ENCODE assay signal across 8 cellular contexts in genomic region chr1:204505674-204506073, GRCh38. TPM values are rescaled to one million over a fixed set of nuclear protein-coding genes. Genes with fewer than 3 reads are reported as not detected.
DNase-seq lines count a peak whose midpoint lies in the region; ATAC-seq and TF ChIP-seq lines count a peak whose summit lies in the region.

No MANE protein-coding gene starts in this region.

- H3K36me3 ChIP-seq in GM06990 (ENCODE audit: control insufficient read depth, insufficient read depth, low read length), result no peaks in the 10 kb centered on the region
- H3K36me3 ChIP-seq in Panc1 (ENCODE audit: control insufficient read depth, insufficient read depth, low read length), result no peaks in the 10 kb centered on the region
- H3K36me3 ChIP-seq in rectal smooth muscle tissue (ENCODE audit: control insufficient read depth, insufficient read depth, low read length), result no peaks in the 10 kb centered on the region

- TF ChIP-seq POLR2A in GM18505 (IDR thresholded peaks at IDR 0.05; ENCODE audit: borderline replicate concordance, extremely low read depth, insufficient read depth, insufficient read length), result no peak

- H3K4me1 ChIP-seq in Panc1 (ENCODE audit: control insufficient read depth, insufficient read depth, low read length) (peaks cover 3% of the 10 kb centered on the region; the same call in 1 of the 2 replicates), rectal smooth muscle tissue (ENCODE audit: control insufficient read depth, insufficient read depth, low read length) (no peaks in the 10 kb centered on the region)

- intact Hi-C loops in Panc1 (cut with micrococcal nuclease; ENCODE audit: unreplicated experiment), result no loop called here

- POLR2A ChIA-PET in Panc1 (lab: Charles Lee), result interaction anchor here (0.5 to 1.8 kb wide), 2 partner anchors 10 to 307 kb away, joined by 3 to 20 read pairs; partner anchors contain the start of gene MDM4

- H3K4me3 ChIP-seq in GM06990 (replicated peaks; ENCODE audit: low read depth, low read length), result peak overlapping the region; percentile 46; the same call in 1 of the 2 replicates
- peak overlapping the region; percentile 57 to 63 for H3K4me3 ChIP-seq in Panc1 (ENCODE audit: low read depth in 2 of 2, low read length in 2 of 2)
- peak overlapping the region; percentile 74 for H3K4me3 ChIP-seq in rectal smooth muscle tissue (ENCODE audit: low read length)

- no peaks in the 10 kb centered on the region for H3K9me3 ChIP-seq in Panc1 (ENCODE audit: control insufficient read depth, insufficient read depth, low read depth, low read length)

- BruUV-seq in Panc1 (replicated peaks; lab: Mats Ljungman, UMichigan), result no TSS peak

- TF ChIP-seq CTCF in GM06990 (IDR thresholded peaks at IDR 0.05; ENCODE audit: insufficient read depth, low read length, poor library complexity, severe bottlenecking), result no peak
- no peak for TF ChIP-seq CTCF in Panc1 (IDR thresholded peaks at IDR 0.05)

- ATAC-seq in Panc1 (no peak), GM18505 (IDR thresholded peaks at IDR 0.05; ENCODE audit: unreplicated experiment) (no peak)

- DNase-seq in GM06990 (ENCODE audit: extremely low read depth, insufficient read length) (no peak), Panc1 (ENCODE audit: low read depth, low spot score) (no peak), epithelial cell of prostate (ENCODE audit: low read depth, low spot score) (no peak), putamen (ENCODE audit: low spot score) (no peak), NCI-H526 (lab: John Stamatoyannopoulos, UW) (no peak), AG08396 (ENCODE audit: low spot score) (no peak)

- peak overlapping the region; percentile 63; the same call in 1 of the 2 replicates for H3K27ac ChIP-seq in Panc1 (ENCODE audit: low read length)
- peak overlapping the region; percentile 88 for H3K27ac ChIP-seq in epithelial cell of prostate
- peak overlapping the region; percentile 86 for H3K27ac ChIP-seq in rectal smooth muscle tissue (ENCODE audit: low read depth, low read length)

- no peaks in the 10 kb centered on the region for H3K27me3 ChIP-seq in GM06990 (replicated peaks; ENCODE audit: control insufficient read depth, insufficient read depth, low read length)
- no peaks in the 10 kb centered on the region for H3K27me3 ChIP-seq in Panc1 (ENCODE audit: control insufficient read depth, insufficient read depth, low read length)
- H3K27me3 ChIP-seq in rectal smooth muscle tissue (ENCODE audit: control insufficient read depth, insufficient read depth, low read length), result no peaks in the 10 kb centered on the region

- H3K9ac ChIP-seq in rectal smooth muscle tissue (ENCODE audit: low read length), result no peak overlapping the region

- in situ Hi-C loops in Panc1 (cut with HindIII; ENCODE audit: low pct_unique_long_range_greater_than_20kb, low sequenced_read_pairs), result no loop called here

- CTCF ChIA-PET in Panc1 (lab: Charles Lee), result interaction anchor here (0.5 to 3.3 kb wide), 6 partner anchors 42 to 908 kb away, joined by 3 to 13 read pairs (median 9); no protein-coding TSS in a partner anchor

RNA-seq across cellular contexts. Expression of gene MDM4, which starts 10.5 kb away (rescaled TPM):
- total RNA-seq in Panc1 (2021; ENCODE audit: unreplicated experiment), result 42.1 TPM
- polyA plus RNA-seq in Panc1 (2012; ENCODE audit: insufficient read length), result 2.6 TPM

RNA-seq across cellular contexts. Expression of gene PIK3C2B, which starts 11.1 kb away (rescaled TPM):
- 19.1 TPM for total RNA-seq in Panc1 (2021; ENCODE audit: unreplicated experiment)
- polyA plus RNA-seq in Panc1 (2012; ENCODE audit: insufficient read length), result 12.8 TPM
